1 cellular context compared by ENCODE assay signal in genomic region chr19:35903550-35904179, GRCh38.
TF ChIP-seq lines count a peak whose summit lies in the region.

No MANE protein-coding gene starts in this region.

TF ChIP-seq in HepG2, 621 proteins besides CTCF, POLR2A, EP300 and RAD21 (continued from another document):
- TF ChIP-seq SNAPC4 (CRISPR knock-in tag; IDR thresholded peaks at IDR 0.05) (no peak), TGIF2 (CRISPR knock-in tag; IDR thresholded peaks at IDR 0.05) (peak; percentile 47; the same call in 1 of the 2 replicates), HIVEP1 (CRISPR knock-in tag; IDR thresholded peaks at IDR 0.05) (peak; percentile 85), ZNF263 (CRISPR knock-in tag; IDR thresholded peaks at IDR 0.05) (no peak), HDAC2 (CRISPR knock-in tag; IDR thresholded peaks at IDR 0.05) (peak; percentile 45; the same call in 1 of the 2 replicates), RNF2 (conservative IDR thresholded peaks at IDR 0.05; ENCODE audit: low read depth) (no peak), TMF1 (CRISPR knock-in tag; IDR thresholded peaks at IDR 0.05; ENCODE audit: low read depth) (no peak), THAP7 (CRISPR knock-in tag; IDR thresholded peaks at IDR 0.05) (no peak), ZFX (CRISPR knock-in tag; IDR thresholded peaks at IDR 0.05; ENCODE audit: low read depth) (peak; percentile 45; the same call in 1 of the 2 replicates), ZBTB38 (CRISPR knock-in tag; IDR thresholded peaks at IDR 0.05) (0 out of 2 replicates have a peak, but pooled peaks have one; percentile 14), LCORL (IDR thresholded peaks at IDR 0.05) (no peak), LCORL (CRISPR knock-in tag; IDR thresholded peaks at IDR 0.05) (no peak), THAP11 (CRISPR knock-in tag; IDR thresholded peaks at IDR 0.05) (peak; percentile 66), IRF9 (CRISPR knock-in tag; IDR thresholded peaks at IDR 0.05; ENCODE audit: borderline replicate concordance) (no peak), ZNF691 (CRISPR knock-in tag; IDR thresholded peaks at IDR 0.05; ENCODE audit: borderline replicate concordance, low read depth) (0 out of 2 replicates have a peak, but pooled peaks have one; percentile 22), SMAD3 (CRISPR knock-in tag; IDR thresholded peaks at IDR 0.05) (peak; percentile 18; the same call in 1 of the 2 replicates), ZNF335 (CRISPR knock-in tag; IDR thresholded peaks at IDR 0.05) (0 out of 2 replicates have a peak, but pooled peaks have one; percentile 29), ZMYM2 (CRISPR knock-in tag; IDR thresholded peaks at IDR 0.05) (no peak), KDM2A (CRISPR knock-in tag; IDR thresholded peaks at IDR 0.05; ENCODE audit: borderline replicate concordance, low read depth) (0 out of 2 replicates have a peak, but pooled peaks have one; percentile 33), GABPB1 (CRISPR knock-in tag; IDR thresholded peaks at IDR 0.05) (peak; percentile 87), SAP130 (CRISPR knock-in tag; IDR thresholded peaks at IDR 0.05; ENCODE audit: low read depth) (peak; percentile 79), CENPX (CRISPR knock-in tag; IDR thresholded peaks at IDR 0.05) (no peak), BCL6 (CRISPR knock-in tag; IDR thresholded peaks at IDR 0.05) (no peak), MYC (CRISPR knock-in tag; IDR thresholded peaks at IDR 0.05; ENCODE audit: borderline replicate concordance) (peak; percentile 63; the same call in 1 of the 2 replicates), ZFY (CRISPR knock-in tag; IDR thresholded peaks at IDR 0.05) (peak; percentile 42; the same call in 1 of the 2 replicates), ARNT2 (CRISPR knock-in tag; IDR thresholded peaks at IDR 0.05; ENCODE audit: low read depth) (no peak), CREB1 (IDR thresholded peaks at IDR 0.05) (no peak), CREB1 (CRISPR knock-in tag; IDR thresholded peaks at IDR 0.05) (peak; percentile 35; the same call in 1 of the 2 replicates), GPN1 (CRISPR knock-in tag; IDR thresholded peaks at IDR 0.05; ENCODE audit: borderline replicate concordance) (no peak), NR2C2 (CRISPR knock-in tag; IDR thresholded peaks at IDR 0.05; ENCODE audit: borderline replicate concordance) (no peak), GABPA (IDR thresholded peaks at IDR 0.05; ENCODE audit: low read depth, low read length) (peak; percentile 36), GABPA (CRISPR knock-in tag; IDR thresholded peaks at IDR 0.05; ENCODE audit: low read depth) (peak; percentile 78), ZNF788 (CRISPR knock-in tag; IDR thresholded peaks at IDR 0.05; ENCODE audit: borderline replicate concordance) (peak; percentile 23; the same call in 1 of the 2 replicates), FOXA1 (IDR thresholded peaks at IDR 0.05) (no peak), FOXA1 (CRISPR knock-in tag; IDR thresholded peaks at IDR 0.05) (no peak), GATAD1 (CRISPR knock-in tag; IDR thresholded peaks at IDR 0.05) (peak; percentile 38; the same call in 1 of the 2 replicates), PATZ1 (CRISPR knock-in tag; IDR thresholded peaks at IDR 0.05) (peak; percentile 82), HMG20B (CRISPR knock-in tag; conservative IDR thresholded peaks at IDR 0.05) (no peak), TFE3 (CRISPR knock-in tag; IDR thresholded peaks at IDR 0.05) (0 out of 2 replicates have a peak, but pooled peaks have one; percentile 42), HNRNPL (IDR thresholded peaks at IDR 0.05; ENCODE audit: low read depth, low read length) (0 out of 2 replicates have a peak, but pooled peaks have one; percentile 29)
